Comparison of ENCODE assay signal across 13 cellular contexts in the genomic region with DNA sequence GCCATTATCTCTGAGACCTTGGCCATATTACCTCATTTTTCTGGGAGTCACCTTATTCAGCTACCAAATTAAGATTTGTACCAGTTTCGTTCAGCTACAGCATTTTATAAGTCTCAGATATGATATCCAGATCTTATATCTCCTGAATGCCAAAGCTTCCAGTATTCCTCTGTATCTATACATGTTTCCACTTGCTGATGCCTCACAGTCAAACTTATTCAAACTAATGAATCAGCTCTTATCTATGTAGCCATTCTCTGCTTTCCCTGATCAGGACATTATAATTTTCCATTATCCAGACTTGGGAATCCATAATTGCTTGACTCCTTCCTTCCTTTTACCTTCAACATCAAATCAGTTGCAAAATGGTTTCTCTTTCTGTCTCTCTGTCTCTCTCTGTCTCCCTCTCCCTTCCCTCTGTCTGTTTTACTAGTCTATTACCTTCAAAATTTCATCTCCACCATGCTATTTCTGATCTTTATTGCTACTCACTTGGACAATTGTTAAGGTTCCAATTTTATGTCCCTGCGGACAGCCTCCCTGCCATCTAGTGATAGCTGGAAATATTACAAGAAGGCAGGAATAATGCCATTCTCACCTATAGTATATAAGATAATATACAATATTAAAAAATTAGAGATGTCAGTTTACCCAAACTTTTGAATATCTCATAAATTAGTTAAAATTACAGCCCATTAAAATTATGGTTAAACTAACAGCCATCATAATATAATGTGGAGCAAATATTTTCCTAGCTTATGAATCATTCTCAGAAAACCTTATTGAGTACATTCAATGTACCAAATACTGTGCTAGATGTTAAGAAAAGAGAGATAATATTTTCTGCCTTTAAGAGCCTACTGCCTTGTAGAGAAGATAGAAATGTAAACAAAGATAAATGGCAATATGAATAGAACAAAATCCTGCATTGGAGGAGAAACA.
DNase-seq lines count a peak whose midpoint lies in the region; ATAC-seq, FAIRE-seq and TF ChIP-seq lines count a peak whose summit lies in the region.
"Had no signal": no experiment of that assay in that cellular context is flagged by ENCODE, and none has a peak within 500 bp of the region (broad histone marks: within the 10 kb centered on the region; RNA-seq: fewer than 3 reads in every experiment).

No MANE protein-coding gene starts in this region.

- peak; percentile 73 for FAIRE-seq in G401.6 (lab: Jason Lieb, UNC)

- DNase-seq in AG10803 (ENCODE audit: low read depth) = no peak
- DNase-seq in SHP77 treated with DMSO at 0.1 percent for 48 hours (lab: John Stamatoyannopoulos, UW) = peak; percentile 3
- DNase-seq in fibroblast of pulmonary artery (ENCODE audit: low read depth) = no peak
- DNase-seq in DMS79 (lab: John Stamatoyannopoulos, UW) = no peak
- no peak for DNase-seq in stimulated activated naive CD4-positive, alpha-beta T cell treated with Interleukin-2 at 50 U/mL for 16 hours (lab: John Stamatoyannopoulos, UW)
- DNase-seq: activated naive CD4-positive, alpha-beta T cell treated with anti-CD3 and anti-CD28 coated beads for 36 hours; central memory CD4-positive, alpha-beta T cell; NCI-H774 had no signal

- no peak for ATAC-seq in GM21423 (IDR thresholded peaks at IDR 0.05; ENCODE audit: unreplicated experiment)
- no peak for ATAC-seq in HG03139 (IDR thresholded peaks at IDR 0.05; ENCODE audit: unreplicated experiment)

- TF ChIP-seq CTCF in AG10803 (conservative IDR thresholded peaks at IDR 0.05; ENCODE audit: low read length) (peak; percentile 16; the same call in 1 of the 2 replicates), fibroblast of pulmonary artery (IDR thresholded peaks at IDR 0.05; ENCODE audit: low read length, missing control alignments) (peak; percentile 23)

- no peak overlapping the region for H3K4me3 ChIP-seq in AG10803 (ENCODE audit: low read length)
- H3K4me3 ChIP-seq in fibroblast of pulmonary artery (replicated peaks; ENCODE audit: low read depth, low read length) = no peak overlapping the region
- H3K4me3 ChIP-seq: esophagus muscularis mucosa, skin epidermis had no signal
